ENCODE assay signal across 10 cellular contexts in the genomic region with DNA sequence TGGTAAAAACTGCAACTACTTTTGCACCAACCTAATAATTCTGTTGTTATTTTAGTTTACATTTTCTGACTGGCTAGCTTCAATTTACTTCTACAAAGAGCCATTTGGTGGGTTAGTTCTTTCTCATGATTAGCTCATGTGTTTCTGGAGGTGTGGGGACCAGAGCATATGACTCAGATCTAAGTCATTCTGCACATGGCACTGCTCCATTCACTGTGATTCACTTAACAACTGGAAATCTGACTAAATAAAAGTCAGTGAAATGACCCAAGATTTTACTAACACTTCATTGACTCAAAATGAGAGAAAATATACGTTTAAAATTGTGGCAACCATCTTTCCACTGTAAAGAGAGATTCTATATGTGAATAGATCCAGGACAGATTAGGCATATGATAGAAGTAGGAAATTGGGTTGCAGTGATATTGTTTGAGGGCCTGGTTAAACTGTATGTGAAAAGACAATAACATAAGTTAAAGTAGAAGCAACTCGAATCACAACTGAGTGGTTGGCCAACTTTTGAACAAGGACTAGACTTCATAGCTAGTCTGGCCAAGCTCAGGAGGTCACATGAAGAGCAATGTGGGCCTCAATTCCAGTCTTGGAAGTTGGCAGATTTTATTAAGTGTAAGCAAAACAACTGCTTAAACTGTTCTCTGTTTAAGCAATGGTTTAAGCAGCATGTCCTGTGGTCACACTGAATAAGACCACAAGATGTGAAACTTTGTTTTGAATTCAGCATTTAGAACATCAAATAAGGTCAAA.
A peak's percentile ranks its signal among the peaks of the same experiment; 100 is the strongest.
DNase-seq lines count a peak whose midpoint lies in the region; ATAC-seq and TF ChIP-seq lines count a peak whose summit lies in the region.
"Had no signal": no experiment of that assay in that cellular context is flagged by ENCODE, and none has a peak within 500 bp of the region (broad histone marks: within the 10 kb centered on the region; RNA-seq: fewer than 3 reads in every experiment).

No MANE protein-coding gene starts in this region.

- no peaks in the 10 kb centered on the region for H3K9me2 ChIP-seq in OCI-LY7 (ENCODE audit: insufficient read depth, low read length)

- ATAC-seq in stimulated activated naive CD8-positive, alpha-beta T cell treated with anti-CD3 and anti-CD28 coated beads, Interleukin-15, amount 100 ng/mL, for 72 hours: peak; percentile 98

- peaks cover 32% of the 10 kb centered on the region for H3K4me1 Mint-ChIP-seq in activated CD4-positive, alpha-beta memory T cell treated with anti-CD3 and anti-CD28 coated beads for 36 hours (ENCODE audit: low read depth)
- peaks cover 22% of the 10 kb centered on the region for H3K4me1 Mint-ChIP-seq in activated CD4-positive, alpha-beta memory T cell treated with anti-CD3 and anti-CD28 coated beads, Interleukin-2, amount 10 ng/mL, durations not matched to agents 7 days and 5 days
- peaks cover 15% of the 10 kb centered on the region for H3K4me1 Mint-ChIP-seq in stimulated activated naive CD8-positive, alpha-beta T cell treated with anti-CD3 and anti-CD28 coated beads, Interleukin-15, amount 100 ng/mL, for 72 hours

- POLR2A ChIA-PET in activated CD4-positive, alpha-beta memory T cell treated with anti-CD3 and anti-CD28 coated beads for 36 hours (lab: Charles Lee): interaction anchor here (0.6 to 2.3 kb wide), 2 partner anchors 57 to 65 kb away, joined by 6 to 11 read pairs; no protein-coding TSS in a partner anchor
- POLR2A ChIA-PET in activated CD4-positive, alpha-beta memory T cell treated with anti-CD3 and anti-CD28 coated beads, Interleukin-2, amount 10 ng/mL, durations not matched to agents 7 days and 5 days (lab: Charles Lee): no interaction called here
- POLR2A ChIA-PET in OCI-LY7 (lab: Charles Lee): interaction anchor here (0.6 kb wide), 1 partner anchor 210 kb away, joined by 3 read pairs; no protein-coding TSS in a partner anchor

- no peak overlapping the region for H3K4me3 ChIP-seq in OCI-LY7 (ENCODE audit: low read depth, low read length, poor library complexity, severe bottlenecking)
- H3K4me3 ChIP-seq in thyroid gland (replicated peaks in 1 of 3): no peak overlapping the region
- H3K4me3 ChIP-seq: heart right ventricle had no signal

- H3K79me2 ChIP-seq in OCI-LY7 (ENCODE audit: insufficient read depth, low read depth, low read length): no peaks in the 10 kb centered on the region

- H3K27me3 Mint-ChIP-seq in activated CD4-positive, alpha-beta memory T cell treated with anti-CD3 and anti-CD28 coated beads for 36 hours: peaks cover 13% of the 10 kb centered on the region
- H3K27me3 Mint-ChIP-seq in activated CD4-positive, alpha-beta memory T cell treated with anti-CD3 and anti-CD28 coated beads, Interleukin-2, amount 10 ng/mL, durations not matched to agents 7 days and 5 days: no peaks in the 10 kb centered on the region
- peaks cover 10% of the 10 kb centered on the region for H3K27me3 Mint-ChIP-seq in stimulated activated naive CD8-positive, alpha-beta T cell treated with anti-CD3 and anti-CD28 coated beads, Interleukin-15, amount 100 ng/mL, for 72 hours

- peak overlapping the region; percentile 83 for H3K27ac Mint-ChIP-seq in activated CD4-positive, alpha-beta memory T cell treated with anti-CD3 and anti-CD28 coated beads for 36 hours
- H3K27ac Mint-ChIP-seq in activated CD4-positive, alpha-beta memory T cell treated with anti-CD3 and anti-CD28 coated beads, Interleukin-2, amount 10 ng/mL, durations not matched to agents 7 days and 5 days: no peak overlapping the region
- H3K27ac Mint-ChIP-seq in stimulated activated naive CD8-positive, alpha-beta T cell treated with anti-CD3 and anti-CD28 coated beads, Interleukin-15, amount 100 ng/mL, for 72 hours: peak overlapping the region in 1 of 2 donors; percentile 83

- H3K36me3 ChIP-seq in OCI-LY7 (ENCODE audit: insufficient read depth, low read length) (no peaks in the 10 kb centered on the region), thyroid gland (no peaks in the 10 kb centered on the region)
- H3K36me3 ChIP-seq: heart right ventricle had no signal

- DNase-seq in activated CD4-positive, alpha-beta memory T cell treated with anti-CD3 and anti-CD28 coated beads for 36 hours: peak; percentile 54
- no peak for DNase-seq in activated CD4-positive, alpha-beta memory T cell treated with anti-CD3 and anti-CD28 coated beads, Interleukin-2, amount 10 ng/mL, durations not matched to agents 7 days and 5 days
- peak; percentile 94 for DNase-seq in M059J (ENCODE audit: low read depth)
- DNase-seq in epithelial cell of prostate (ENCODE audit: low read depth, low spot score): peak; percentile 79
- DNase-seq in stimulated activated naive CD8-positive, alpha-beta T cell treated with anti-CD3 and anti-CD28 coated beads, Interleukin-15, amount 100 ng/mL, for 72 hours: peak in 1 of 2 donors; percentile 52
- DNase-seq in NCI-H1417 treated with DMSO at 0.1 percent for 48 hours (lab: John Stamatoyannopoulos, UW): no peak
- DNase-seq in OCI-LY7 (ENCODE audit: low spot score): no peak
- DNase-seq in thyroid gland: no peak
- DNase-seq: heart right ventricle, NCI-H187 had no signal

- no TSS peak for BruUV-seq in OCI-LY7 (replicated peaks; lab: Mats Ljungman, UMichigan)

- intact Hi-C loops in activated CD4-positive, alpha-beta memory T cell treated with anti-CD3 and anti-CD28 coated beads for 36 hours (cut with micrococcal nuclease): loop anchor here (1.0 to 10.0 kb wide), 6 partner anchors 57 to 1252 kb away; a partner anchor contains a TSS
- intact Hi-C loops in OCI-LY7 (cut with micrococcal nuclease; ENCODE audit: unreplicated experiment): no loop called here
- intact Hi-C loops in thyroid gland (cut with DNase I): no loop called here

- H3K9me3 ChIP-seq in OCI-LY7 (ENCODE audit: low read length) (no peaks in the 10 kb centered on the region), thyroid gland (no peaks in the 10 kb centered on the region)

- H3K4me2 ChIP-seq in OCI-LY7 (ENCODE audit: low read length): no peak overlapping the region

- 55 to 66% methylated on average over 2 of the region's 2 CpGs for whole genome bisulfite sequencing in thyroid gland, 2 donors

- no peaks in the 10 kb centered on the region for H3K27me3 ChIP-seq in thyroid gland
- H3K27me3 ChIP-seq: heart right ventricle had no signal

- H4K20me1 ChIP-seq in OCI-LY7 (ENCODE audit: insufficient read depth, low read length): no peaks in the 10 kb centered on the region

- no peak overlapping the region for H2AFZ ChIP-seq in OCI-LY7 (ENCODE audit: low read length)

- H3K4me1 ChIP-seq in OCI-LY7 (ENCODE audit: insufficient read depth, low read length, poor library complexity, severe bottlenecking) (no peaks in the 10 kb centered on the region), thyroid gland (no peaks in the 10 kb centered on the region)

- H3K27ac ChIP-seq in epithelial cell of prostate (peak overlapping the region; percentile 73), OCI-LY7 (ENCODE audit: low read depth, low read length, poor library complexity, severe bottlenecking) (no peak overlapping the region), thyroid gland (peak overlapping the region in 1 of 3 donors; percentile 45)

- TF ChIP-seq CTCF in OCI-LY7 (conservative IDR thresholded peaks at IDR 0.05; ENCODE audit: low read length): no peak
- no peak for TF ChIP-seq CTCF in thyroid gland (IDR thresholded peaks at IDR 0.05)

- CTCF ChIA-PET in activated CD4-positive, alpha-beta memory T cell treated with anti-CD3 and anti-CD28 coated beads for 36 hours (lab: Charles Lee): no interaction called here
- CTCF ChIA-PET in activated CD4-positive, alpha-beta memory T cell treated with anti-CD3 and anti-CD28 coated beads, Interleukin-2, amount 10 ng/mL, durations not matched to agents 7 days and 5 days (lab: Charles Lee): no interaction called here
- CTCF ChIA-PET in OCI-LY7 (lab: Charles Lee; ENCODE audit: unreplicated experiment): no interaction called here

- H3K36me3 Mint-ChIP-seq in activated CD4-positive, alpha-beta memory T cell treated with anti-CD3 and anti-CD28 coated beads for 36 hours: peaks cover 3% of the 10 kb centered on the region
- peaks cover 3% of the 10 kb centered on the region for H3K36me3 Mint-ChIP-seq in activated CD4-positive, alpha-beta memory T cell treated with anti-CD3 and anti-CD28 coated beads, Interleukin-2, amount 10 ng/mL, durations not matched to agents 7 days and 5 days (ENCODE audit: low read depth)

- peaks cover 5% of the 10 kb centered on the region for H3K9me3 Mint-ChIP-seq in activated CD4-positive, alpha-beta memory T cell treated with anti-CD3 and anti-CD28 coated beads for 36 hours
- H3K9me3 Mint-ChIP-seq in activated CD4-positive, alpha-beta memory T cell treated with anti-CD3 and anti-CD28 coated beads, Interleukin-2, amount 10 ng/mL, durations not matched to agents 7 days and 5 days: peaks cover 2% of the 10 kb centered on the region
- no peaks in the 10 kb centered on the region for H3K9me3 Mint-ChIP-seq in stimulated activated naive CD8-positive, alpha-beta T cell treated with anti-CD3 and anti-CD28 coated beads, Interleukin-15, amount 100 ng/mL, for 72 hours

- no peak overlapping the region for H3K4me3 Mint-ChIP-seq in activated CD4-positive, alpha-beta memory T cell treated with anti-CD3 and anti-CD28 coated beads for 36 hours
- H3K4me3 Mint-ChIP-seq in activated CD4-positive, alpha-beta memory T cell treated with anti-CD3 and anti-CD28 coated beads, Interleukin-2, amount 10 ng/mL, durations not matched to agents 7 days and 5 days: no peak overlapping the region
- peak overlapping the region in 1 of 2 donors; percentile 56 for H3K4me3 Mint-ChIP-seq in stimulated activated naive CD8-positive, alpha-beta T cell treated with anti-CD3 and anti-CD28 coated beads, Interleukin-15, amount 100 ng/mL, for 72 hours

- TF ChIP-seq POLR2A in thyroid gland (IDR thresholded peaks at IDR 0.05): no peak

Comparison
In these comparisons a context has a peak if more than half of its experiments do, and no peak if none do; other contexts are left out.
1. DNase-seq: peak in activated CD4-positive, alpha-beta memory T cell treated with anti-CD3 and anti-CD28 coated beads for 36 hours (single experiment), M059J (single experiment) and epithelial cell of prostate (single experiment); none in activated CD4-positive, alpha-beta memory T cell treated with anti-CD3 and anti-CD28 coated beads, Interleukin-2, amount 10 ng/mL, durations not matched to agents 7 days and 5 days (single experiment), NCI-H1417 treated with DMSO at 0.1 percent for 48 hours (single experiment), OCI-LY7 (single experiment) and thyroid gland (0 of 2).